In genomic region chr11:134412508-134413333, GRCh38 we compare ENCODE assay signal across 1 cellular context.
TF ChIP-seq lines count a peak whose summit lies in the region.

No MANE protein-coding gene starts in this region.

TF ChIP-seq in HepG2, 621 proteins besides CTCF, POLR2A, EP300 and RAD21 (continued from another document):
- no peak for TF ChIP-seq ATF7-NPFF (CRISPR knock-in tag; IDR thresholded peaks at IDR 0.05; ENCODE audit: low read depth)
